ENCODE assay signal across 16 cellular contexts in the genomic region with DNA sequence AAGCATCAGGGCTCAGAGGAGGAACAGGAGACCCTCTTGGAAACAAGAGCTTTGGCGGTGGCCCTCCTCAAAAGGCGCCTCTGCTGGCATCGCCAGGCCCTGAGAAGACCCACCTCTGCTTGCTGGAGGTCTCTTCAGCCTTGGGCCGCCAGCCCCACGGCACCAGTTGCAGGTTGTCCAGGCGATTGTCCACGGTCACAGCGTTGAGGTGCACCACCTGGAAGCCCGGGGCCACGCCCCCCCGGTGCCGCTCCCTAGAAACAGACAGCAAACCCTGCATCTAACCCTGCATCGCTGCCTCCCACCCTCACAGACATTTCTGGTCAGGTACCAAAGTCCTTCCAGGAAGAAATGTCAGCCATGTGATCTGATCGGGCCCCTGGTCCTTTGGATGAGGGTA. TPM values are rescaled to one million over a fixed set of nuclear protein-coding genes. Genes with fewer than 3 reads are reported as not detected.
A peak's percentile ranks its signal among the peaks of the same experiment; 100 is the strongest.
DNase-seq lines count a peak whose midpoint lies in the region; ATAC-seq and TF ChIP-seq lines count a peak whose summit lies in the region.
"Had no signal": no experiment of that assay in that cellular context is flagged by ENCODE, and none has a peak within 500 bp of the region (broad histone marks: within the 10 kb centered on the region; RNA-seq: fewer than 3 reads in every experiment).

No MANE protein-coding gene starts in this region.

- H3K4me1 ChIP-seq in BLaER1 treated with 17β-estradiol and CSF1 and Interleukin-3, amounts not matched to agents 10 nM and 100 nM: peaks cover 22 to 29% (median 26%) of the 10 kb centered on the region in 10 experiments

- peaks cover 4% of the 10 kb centered on the region for H3K36me3 Mint-ChIP-seq in neural crest cell (ENCODE audit: low read depth)

- H3K9ac ChIP-seq in BLaER1 treated with 17β-estradiol and CSF1 and Interleukin-3, amounts not matched to agents 10 nM and 100 nM: peak overlapping the region in 8 of 11 experiments; percentile 16 to 97 (median 62); a peak in 6 of 22 replicates

- no peak for TF ChIP-seq CTCF in VCaP (conservative IDR thresholded peaks at IDR 0.05)
- no peak for TF ChIP-seq CTCF in neural crest cell (conservative IDR thresholded peaks at IDR 0.05)
- no peak for TF ChIP-seq CTCF in omental fat pad (IDR thresholded peaks at IDR 0.05)

- no peak overlapping the region for H3K27ac Mint-ChIP-seq in neural crest cell (ENCODE audit: unreplicated experiment)
- H3K27ac Mint-ChIP-seq: B cell; CD8-positive, alpha-beta T cell; HFFc6 had no signal

- peaks cover 61 to 74% (median 71%) of the 10 kb centered on the region in 11 experiments for H3K36me3 ChIP-seq in BLaER1 treated with 17β-estradiol and CSF1 and Interleukin-3, amounts not matched to agents 10 nM and 100 nM

- no peaks in the 10 kb centered on the region for H3K9me3 ChIP-seq in BLaER1 treated with 17β-estradiol and CSF1 and Interleukin-3, amounts not matched to agents 10 nM and 100 nM (replicated peaks in 1 of 11)
- H3K9me3 ChIP-seq: HAP-1 had no signal

- H3K27me3 ChIP-seq in BLaER1 treated with 17β-estradiol and CSF1 and Interleukin-3, amounts not matched to agents 10 nM and 100 nM: no peaks in the 10 kb centered on the region

- no peaks in the 10 kb centered on the region for H3K9me3 Mint-ChIP-seq in neural crest cell
- H3K9me3 Mint-ChIP-seq: CD8-positive, alpha-beta T cell; HFFc6 had no signal

- no peaks in the 10 kb centered on the region for H3K27me3 Mint-ChIP-seq in neural crest cell (ENCODE audit: low read depth)
- H3K27me3 Mint-ChIP-seq: B cell had no signal

- no peak overlapping the region for H3K4me3 ChIP-seq in BLaER1 treated with 17β-estradiol and CSF1 and Interleukin-3, amounts not matched to agents 10 nM and 100 nM
- H3K4me3 ChIP-seq: HAP-1 had no signal

- no peak overlapping the region for H3K27ac ChIP-seq in BLaER1 treated with 17β-estradiol and CSF1 and Interleukin-3, amounts not matched to agents 10 nM and 100 nM
- peak overlapping the region; percentile 91; the same call in 1 of the 2 replicates for H3K27ac ChIP-seq in VCaP

- peaks cover 19% of the 10 kb centered on the region for H3K4me1 Mint-ChIP-seq in neural crest cell

- peaks cover 0 to 83% (median 78%) of the 10 kb centered on the region in 11 experiments; a peak in 19 of 22 replicates for H4K20me1 ChIP-seq in BLaER1 treated with 17β-estradiol and CSF1 and Interleukin-3, amounts not matched to agents 10 nM and 100 nM

- no peak for ATAC-seq in omental fat pad (ENCODE audit: low FRiP score)
- ATAC-seq: CD8-positive, alpha-beta T cell had no signal

- peak overlapping the region; percentile 37 for H3K4me3 Mint-ChIP-seq in neural crest cell
- H3K4me3 Mint-ChIP-seq: CD14-positive monocyte; CD8-positive, alpha-beta T cell; HFFc6 had no signal

- H3K4me2 ChIP-seq in BLaER1 treated with 17β-estradiol and CSF1 and Interleukin-3, amounts not matched to agents 10 nM and 100 nM: no peak overlapping the region

- DNase-seq in neural crest cell (ENCODE audit: low read depth, low spot score) (no peak), NCI-H510A (lab: John Stamatoyannopoulos, UW) (no peak), omental fat pad (ENCODE audit: low spot score) (no peak)
- DNase-seq: CD8-positive, alpha-beta T cell; COR-L47; DMS153; DMS79 treated with DMSO at 0.1 percent for 48 hours; EL; GOT3; HFFc6; KBM-7 had no signal

RNA-seq across cellular contexts. Expression of gene ZMYND19, which starts 3.5 kb away (rescaled TPM):
- total RNA-seq in neural crest cell (71.9 and 72.6 TPM in 2 replicates), omental fat pad (10 to 100 TPM in 3 of 4 donors, 1 to 10 TPM in 1; 9.5 to 22.1 (median 11.7) TPM)

RNA-seq across cellular contexts. Expression of gene DPH7, which starts 8.1 kb away (rescaled TPM):
- total RNA-seq in neural crest cell (59.0 and 63.0 TPM in 2 replicates), omental fat pad (10 to 100 TPM; 14.4 to 40.5 (median 29.1) TPM)

RNA-seq across cellular contexts. Expression of gene ARRDC1, which starts 18.6 kb away (rescaled TPM):
- total RNA-seq in neural crest cell (18.1 and 20.1 TPM in 2 replicates), omental fat pad (10 to 100 TPM; 23.4 to 39.2 (median 33.3) TPM)

RNA-seq across cellular contexts. Expression of gene EHMT1, which starts 32.0 kb away (rescaled TPM):
- 163 and 167 TPM in 2 replicates for total RNA-seq in neural crest cell
- 100 to 1,000 TPM in 1 of 4 donors, 10 to 100 TPM in 3; 57.6 to 103 (median 76.8) TPM for total RNA-seq in omental fat pad

RNA-seq across cellular contexts. Expression of gene MRPL41, which starts 35.2 kb away (rescaled TPM):
- total RNA-seq in neural crest cell (40.9 and 42.0 TPM in 2 replicates), omental fat pad (10 to 100 TPM; 41.2 to 82.9 (median 66.6) TPM)
